In genomic region chr6:33454009-33454946, GRCh38 we compare ENCODE assay signal across 1 cellular context.
TF ChIP-seq lines count a peak whose summit lies in the region.

Gene ZBTB9 (plus strand): TSS chr6:33454576. CDS start chr6:33455101, 525 bp downstream.

TF ChIP-seq in HepG2, 621 proteins besides CTCF, POLR2A, EP300 and RAD21 (continued from another document and continues in another):
- TF ChIP-seq THAP8 (CRISPR knock-in tag; IDR thresholded peaks at IDR 0.05; ENCODE audit: borderline replicate concordance) (peak; percentile 89; the same call in 1 of the 2 replicates), TFDP1 (CRISPR knock-in tag; IDR thresholded peaks at IDR 0.05; ENCODE audit: borderline replicate concordance) (peak; percentile 91), STAG1 (CRISPR knock-in tag; IDR thresholded peaks at IDR 0.05) (no peak; the same call in none of the 2 replicates), MYNN (CRISPR knock-in tag; IDR thresholded peaks at IDR 0.05; ENCODE audit: low read depth) (peak; percentile 35), PRDM4 (CRISPR knock-in tag; IDR thresholded peaks at IDR 0.05; ENCODE audit: borderline replicate concordance) (0 out of 2 replicates have a peak, but pooled peaks have one; percentile 51), ZNF362 (CRISPR knock-in tag; IDR thresholded peaks at IDR 0.05; ENCODE audit: borderline replicate concordance) (peak; percentile 72; the same call in 1 of the 2 replicates), ZNF768 (CRISPR knock-in tag; IDR thresholded peaks at IDR 0.05) (peak; percentile 73; the same call in 1 of the 2 replicates), ZNF430 (CRISPR knock-in tag; IDR thresholded peaks at IDR 0.05) (peak; percentile 96), TOPORS (CRISPR knock-in tag; IDR thresholded peaks at IDR 0.05) (peak; percentile 88; the same call in 1 of the 2 replicates), ZNF784 (CRISPR knock-in tag; IDR thresholded peaks at IDR 0.05; ENCODE audit: borderline replicate concordance) (peak; percentile 57; the same call in 1 of the 2 replicates), ZNF546 (CRISPR knock-in tag; conservative IDR thresholded peaks at IDR 0.05) (peak; percentile 92), ZNF407 (CRISPR knock-in tag; IDR thresholded peaks at IDR 0.05; ENCODE audit: not compliant biosample characterization) (peak; percentile 93), BCL6 (CRISPR knock-in tag; IDR thresholded peaks at IDR 0.05) (peak; percentile 47), ZNF431 (CRISPR knock-in tag; IDR thresholded peaks at IDR 0.05; ENCODE audit: borderline replicate concordance, low read depth) (0 out of 2 replicates have a peak, but pooled peaks have one; percentile 52), SYNCRIP (IDR thresholded peaks at IDR 0.05; ENCODE audit: insufficient read depth, low read depth, low read length) (no peak), ZNF354B (CRISPR knock-in tag; IDR thresholded peaks at IDR 0.05) (no peak), KLF9 (CRISPR knock-in tag; IDR thresholded peaks at IDR 0.05; ENCODE audit: low read depth) (peak; percentile 98), REPIN1 (CRISPR knock-in tag; IDR thresholded peaks at IDR 0.05; ENCODE audit: borderline replicate concordance, low read depth) (peak; percentile 92; the same call in 1 of the 2 replicates), STAT6 (CRISPR knock-in tag; IDR thresholded peaks at IDR 0.05; ENCODE audit: borderline replicate concordance) (peak; percentile 67; the same call in 1 of the 2 replicates), HNRNPK (IDR thresholded peaks at IDR 0.05; ENCODE audit: low read depth, low read length, poor library complexity, severe bottlenecking) (no peak), NCOA2 (CRISPR knock-in tag; IDR thresholded peaks at IDR 0.05) (peak; percentile 52; the same call in 1 of the 2 replicates), NONO (IDR thresholded peaks at IDR 0.05) (no peak), NONO (CRISPR knock-in tag; conservative IDR thresholded peaks at IDR 0.05) (peak; percentile 97), KLF13 (CRISPR knock-in tag; IDR thresholded peaks at IDR 0.05) (peak; percentile 90; the same call in 1 of the 2 replicates), ZNF770 (CRISPR knock-in tag; IDR thresholded peaks at IDR 0.05) (peak; percentile 56; the same call in 1 of the 2 replicates), HNF4A (CRISPR knock-in tag; IDR thresholded peaks at IDR 0.05) (no peak), NFE2L2 (IDR thresholded peaks at IDR 0.05; ENCODE audit: low read length) (no peak), ZNF775 (CRISPR knock-in tag; IDR thresholded peaks at IDR 0.05; ENCODE audit: borderline replicate concordance) (peak; percentile 92), CENPBD1 (CRISPR knock-in tag; IDR thresholded peaks at IDR 0.05; ENCODE audit: borderline replicate concordance, low read depth) (no peak), ZNF10 (CRISPR knock-in tag; IDR thresholded peaks at IDR 0.05; ENCODE audit: borderline replicate concordance, low read depth) (no peak), TAF1 (CRISPR knock-in tag; IDR thresholded peaks at IDR 0.05) (peak; percentile 98)
